In genomic region chr3:4720316-4721075, GRCh38 we compare ENCODE assay signal across 8 cellular contexts.
DNase-seq lines count a peak whose midpoint lies in the region; FAIRE-seq and TF ChIP-seq lines count a peak whose summit lies in the region.

No MANE protein-coding gene starts in this region.

- DNase-seq in activated CD4-positive, alpha-beta T cell treated with anti-CD3 and anti-CD28 coated beads for 4 hours = peak; percentile 28 to 31
- DNase-seq in activated CD4-positive, alpha-beta T cell treated with anti-CD3 and anti-CD28 coated beads for 1 hour = no peak
- peak; percentile 55 for DNase-seq in NCI-H748 treated with DMSO at 0.1 percent for 48 hours (lab: John Stamatoyannopoulos, UW)
- peak; percentile 62 for DNase-seq in bronchial epithelial cell (ENCODE audit: low read depth)
- DNase-seq in kidney = peak; percentile 74
- peak; percentile 79 for DNase-seq in superior temporal gyrus (ENCODE audit: extremely low spot score)
- no peak for DNase-seq in HPDE6-E6E7 (ENCODE audit: extremely low spot score)
- DNase-seq in NCI-H146 treated with DMSO at 0.1 percent for 48 hours (lab: John Stamatoyannopoulos, UW; ENCODE audit: unreplicated experiment) = no peak

- FAIRE-seq in bronchial epithelial cell (lab: Jason Lieb, UNC) (peak; percentile 72), kidney (lab: Jason Lieb, UNC) (peak; percentile 58)

- no peaks in the 10 kb centered on the region for H3K9me3 ChIP-seq in kidney (ENCODE audit: control insufficient read depth in 1 of 2, low read length in 2 of 2)

- H3K4me1 ChIP-seq in kidney (ENCODE audit: control insufficient read depth in 1 of 2, insufficient read depth in 1 of 2, low read depth in 1 of 2, low read length in 2 of 2) = peaks cover 30 to 54% of the 10 kb centered on the region in 2 donors

- no peak overlapping the region for H3K4me3 ChIP-seq in bronchial epithelial cell (ENCODE audit: low read depth, low read length)
- no peak overlapping the region for H3K4me3 ChIP-seq in kidney (ENCODE audit: low read length in 2 of 2)

- H3K9ac ChIP-seq in kidney (ENCODE audit: low read length in 2 of 2) = peak overlapping the region in 1 of 2 donors; percentile 65

- H3K36me3 ChIP-seq in bronchial epithelial cell (ENCODE audit: control insufficient read depth, insufficient read depth, low read length) (no peaks in the 10 kb centered on the region), kidney (ENCODE audit: control insufficient read depth in 1 of 2, insufficient read depth in 2 of 2, low read length in 2 of 2) (peaks cover 0 to 1% of the 10 kb centered on the region in 2 donors)

- TF ChIP-seq CTCF in bronchial epithelial cell (IDR thresholded peaks at IDR 0.05; ENCODE audit: insufficient read depth, low read length, severe bottlenecking) = peak; percentile 40
- peak; percentile 48 for TF ChIP-seq CTCF in kidney (IDR thresholded peaks at IDR 0.05; ENCODE audit: borderline replicate concordance, extremely low read depth, insufficient read depth)

- intact Hi-C loops in kidney (cut with DNase I) = no loop called here

- no peaks in the 10 kb centered on the region for H3K27me3 ChIP-seq in bronchial epithelial cell (ENCODE audit: control insufficient read depth, insufficient read depth, low read length)

- peak overlapping the region; percentile 86 to 89 for H3K27ac ChIP-seq in kidney (ENCODE audit: low read depth in 2 of 2, low read length in 2 of 2)

Comparison
In these comparisons a context has a peak if more than half of its experiments do, and no peak if none do; other contexts are left out.
1. DNase-seq: peak in activated CD4-positive, alpha-beta T cell treated with anti-CD3 and anti-CD28 coated beads for 4 hours (2 of 2), NCI-H748 treated with DMSO at 0.1 percent for 48 hours (single experiment), bronchial epithelial cell (single experiment), kidney (single experiment) and superior temporal gyrus (single experiment); none in activated CD4-positive, alpha-beta T cell treated with anti-CD3 and anti-CD28 coated beads for 1 hour (single experiment), HPDE6-E6E7 (single experiment) and NCI-H146 treated with DMSO at 0.1 percent for 48 hours (single experiment).